17 cellular contexts compared by ENCODE assay signal in genomic region chr20:46179811-46180326, GRCh38.
DNase-seq lines count a peak whose midpoint lies in the region; ATAC-seq and TF ChIP-seq lines count a peak whose summit lies in the region.
"Had no signal": no experiment of that assay in that cellular context is flagged by ENCODE, and none has a peak within 500 bp of the region (broad histone marks: within the 10 kb centered on the region; RNA-seq: fewer than 3 reads in every experiment).

No MANE protein-coding gene starts in this region.

- CTCF ChIA-PET in HEK293 (lab: Yijun Ruan, JAX), result interaction anchor here (0.6 kb wide), 1 partner anchor 127 kb away, joined by 3 read pairs; no protein-coding TSS in a partner anchor

- DNase-seq in NCI-H345 (lab: John Stamatoyannopoulos, UW) (peak; percentile 14), NCI-H345 treated with DMSO at 0.1 percent for 48 hours (lab: John Stamatoyannopoulos, UW; ENCODE audit: unreplicated experiment) (no peak), NCI-H510A treated with DMSO at 0.1 percent for 48 hours (lab: John Stamatoyannopoulos, UW) (peak; percentile 50), nephron progenitor cell (peak; percentile 54), ureter (ENCODE audit: low spot score) (no peak), NCI-H2227 treated with DMSO at 0.1 percent for 48 hours (lab: John Stamatoyannopoulos, UW) (no peak)
- DNase-seq: CD8-positive, alpha-beta T cell; GOT3; MG63; NCI-H1092; NCI-H1694 treated with DMSO at 0.1 percent for 48 hours; NCI-H526; NK-92 treated with Interleukin-12 subunit alpha and Interleukin-12 subunit beta, amount 100 ng/mL, for 24 hours had no signal

- no peaks in the 10 kb centered on the region for H3K4me1 ChIP-seq in HEK293 (ENCODE audit: control insufficient read depth, insufficient read depth, low read length)

- H3K36me3 Mint-ChIP-seq in nephron progenitor cell (ENCODE audit: low read depth), result no peaks in the 10 kb centered on the region
- H3K36me3 Mint-ChIP-seq: CD8-positive, alpha-beta T cell had no signal

- H3K27me3 Mint-ChIP-seq in nephron progenitor cell (ENCODE audit: low read depth, poor library complexity), result peaks cover 43% of the 10 kb centered on the region

- H3K4me3 Mint-ChIP-seq in nephron progenitor cell, result peak overlapping the region; percentile 69
- H3K4me3 Mint-ChIP-seq: CD8-positive, alpha-beta T cell had no signal

- H3K36me3 ChIP-seq in HEK293 (ENCODE audit: control insufficient read depth in 2 of 2, insufficient read depth in 1 of 2, low read length in 2 of 2), result no peaks in the 10 kb centered on the region
- H3K36me3 ChIP-seq: BLaER1, MG63 had no signal

- no peak overlapping the region for H3K27ac ChIP-seq in HEK293 (ENCODE audit: extremely low read depth, low read depth, low read length)
- H3K27ac ChIP-seq: BLaER1 had no signal

- no peak overlapping the region for H3K27ac Mint-ChIP-seq in nephron progenitor cell
- H3K27ac Mint-ChIP-seq: CD8-positive, alpha-beta T cell had no signal

- H3K4me3 ChIP-seq in HEK293 (ENCODE audit: low read depth, low read length), result no peak overlapping the region
- H3K4me3 ChIP-seq: BLaER1, MG63 had no signal

- no peaks in the 10 kb centered on the region for H3K9me3 Mint-ChIP-seq in nephron progenitor cell
- H3K9me3 Mint-ChIP-seq: CD8-positive, alpha-beta T cell had no signal

- POLR2A ChIA-PET in HEK293 (lab: Yijun Ruan, JAX), result no interaction called here

- H3K4me1 Mint-ChIP-seq in nephron progenitor cell, result peaks cover 52% of the 10 kb centered on the region

- TF ChIP-seq CTCF in HEK293 (tag by site-specific recombination; IDR thresholded peaks at IDR 0.05) (no peak), nephron progenitor cell (IDR thresholded peaks at IDR 0.05) (no peak)

- H3K9me3 ChIP-seq in HEK293 (ENCODE audit: control insufficient read depth, insufficient read depth, low read depth, low read length), result no peaks in the 10 kb centered on the region
- H3K9me3 ChIP-seq: BLaER1, MG63 had no signal

- ATAC-seq in HG03097 (IDR thresholded peaks at IDR 0.05; ENCODE audit: low FRiP score, unreplicated experiment), result no peak
- ATAC-seq: CD8-positive, alpha-beta T cell; HepG2 had no signal

TF ChIP-seq in HEK293, 187 proteins besides CTCF, POLR2A, EP300 and RAD21:
- no peak for TF ChIP-seq AEBP2 (tag by site-specific recombination; IDR thresholded peaks at IDR 0.05; ENCODE audit: borderline replicate concordance)
- 0 out of 2 replicates have a peak, but pooled peaks have one; percentile 36 for TF ChIP-seq SP7 (tag by site-specific recombination; IDR thresholded peaks at IDR 0.05)

Comparison
In these comparisons a context has a peak if more than half of its experiments do, and no peak if none do; other contexts are left out.
1. DNase-seq: peak in NCI-H345 (single experiment), NCI-H510A treated with DMSO at 0.1 percent for 48 hours (single experiment) and nephron progenitor cell (single experiment); none in NCI-H345 treated with DMSO at 0.1 percent for 48 hours (single experiment), ureter (single experiment) and NCI-H2227 treated with DMSO at 0.1 percent for 48 hours (single experiment).